ENCODE assay signal across 21 cellular contexts in the genomic region with DNA sequence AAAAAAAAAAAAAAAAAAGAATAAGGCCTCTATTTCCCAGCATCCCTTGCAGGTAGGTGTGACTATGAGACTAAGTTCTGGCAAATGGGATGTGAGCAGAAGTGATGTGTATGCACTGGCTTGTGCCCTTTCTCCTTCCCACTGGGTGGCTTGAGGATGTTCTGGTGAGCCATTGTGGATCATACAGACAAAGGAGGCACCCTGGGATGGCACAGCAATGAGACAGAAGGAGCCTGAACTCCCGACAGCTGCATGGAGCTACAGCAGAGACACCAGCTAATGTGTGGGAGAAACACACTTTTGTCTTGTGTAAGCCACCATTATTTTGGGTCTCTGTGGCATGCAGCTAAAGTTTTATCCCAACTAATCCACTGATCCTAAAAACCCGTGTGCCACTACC.
"Had no signal": no experiment of that assay in that cellular context is flagged by ENCODE, and none has a peak within 500 bp of the region (broad histone marks: within the 10 kb centered on the region; RNA-seq: fewer than 3 reads in every experiment).

No MANE protein-coding gene starts in this region.

- H3K27me3 Mint-ChIP-seq: activated B cell treated with CpG ODN at 0.5 μM for 24 hours; activated CD8-positive, alpha-beta T cell treated with anti-CD3 and anti-CD28 coated beads for 36 hours; activated naive CD8-positive, alpha-beta T cell; activated T-helper 17 cell treated with anti-CD3 and anti-CD28 coated beads, Interleukin-2, amount 50 U/mL, for 72 hours; naive B cell had no signal

- H3K27ac Mint-ChIP-seq: activated B cell treated with CpG ODN at 0.5 μM for 24 hours; activated CD8-positive, alpha-beta T cell treated with anti-CD3 and anti-CD28 coated beads for 36 hours; activated naive CD8-positive, alpha-beta T cell; activated T-helper 17 cell treated with anti-CD3 and anti-CD28 coated beads, Interleukin-2, amount 50 U/mL, for 72 hours; mesothelial cell of epicardium; stimulated activated memory B cell treated with anti-CD40 and anti-IgM and Interleukin-4, amounts not matched to agents 10 μg/mL and 1 μg/mL and 100 μg/mL, for 72 hours; T-helper 2 cell treated with Interferon-gamma antibody and Interleukin-4, amounts not matched to agents 5 μg/mL and 100 μg/mL, for 36 hours had no signal

- H3K4me1 Mint-ChIP-seq: mesothelial cell of epicardium had no signal

- H3K9me3 Mint-ChIP-seq: activated B cell treated with CpG ODN at 0.5 μM for 24 hours; activated CD8-positive, alpha-beta T cell treated with anti-CD3 and anti-CD28 coated beads for 36 hours; activated T-cell treated with anti-CD3 and anti-CD28 coated beads, Interleukin-2, amount 50 U/mL, for 4 hours; activated T-helper 17 cell treated with anti-CD3 and anti-CD28 coated beads, Interleukin-2, amount 50 U/mL, for 72 hours; mesothelial cell of epicardium; naive B cell; stimulated activated memory B cell treated with anti-CD40 and anti-IgM and Interleukin-4, amounts not matched to agents 10 μg/mL and 1 μg/mL and 100 μg/mL, for 72 hours; T-helper 2 cell treated with Interferon-gamma antibody and Interleukin-4, amounts not matched to agents 5 μg/mL and 100 μg/mL, for 36 hours had no signal

- DNase-seq: activated B cell treated with CpG ODN at 0.5 μM for 24 hours; activated CD4-positive, alpha-beta T cell treated with anti-CD3 and anti-CD28 coated beads, Interleukin-2, amount 50 U/mL, for 1 hour; activated CD8-positive, alpha-beta T cell treated with anti-CD3 and anti-CD28 coated beads for 36 hours; activated T-cell treated with anti-CD3 and anti-CD28 coated beads, Interleukin-2, amount 50 U/mL, for 4 hours; dermis blood vessel endothelial cell; effector CD8-positive, alpha-beta T cell; foreskin keratinocyte; heart right ventricle; naive B cell; occipital lobe; stimulated activated CD4-positive, alpha-beta T cell treated with anti-CD3 and anti-CD28 coated beads, Interleukin-1b, Interleukin-23, amount 100 ng/mL, for 48 hours; stimulated activated CD4-positive, alpha-beta T cell treated with anti-CD3 and anti-CD28 coated beads, Interleukin-4, amount 100 ng/mL, for 4 hours; stimulated activated CD8-positive, alpha-beta memory T cell treated with anti-CD3 and anti-CD28 coated beads, Interleukin-4, amount 100 ng/mL, for 48 hours; stomach; tibial artery; upper lobe of right lung had no signal

- ATAC-seq: activated CD8-positive, alpha-beta T cell treated with anti-CD3 and anti-CD28 coated beads for 36 hours; activated T-cell treated with anti-CD3 and anti-CD28 coated beads, Interleukin-2, amount 50 U/mL, for 4 hours; activated T-helper 17 cell treated with anti-CD3 and anti-CD28 coated beads, Interleukin-2, amount 50 U/mL, for 72 hours; foreskin keratinocyte; heart right ventricle; stimulated activated memory B cell treated with anti-CD40 and anti-IgM and Interleukin-4, amounts not matched to agents 10 μg/mL and 1 μg/mL and 100 μg/mL, for 72 hours; upper lobe of right lung had no signal

- H3K4me3 Mint-ChIP-seq: activated B cell treated with CpG ODN at 0.5 μM for 24 hours; activated CD8-positive, alpha-beta T cell treated with anti-CD3 and anti-CD28 coated beads for 36 hours; activated naive CD8-positive, alpha-beta T cell; activated T-cell treated with anti-CD3 and anti-CD28 coated beads, Interleukin-2, amount 50 U/mL, for 4 hours; activated T-helper 17 cell treated with anti-CD3 and anti-CD28 coated beads, Interleukin-2, amount 50 U/mL, for 72 hours; mesothelial cell of epicardium; naive B cell; stimulated activated memory B cell treated with anti-CD40 and anti-IgM and Interleukin-4, amounts not matched to agents 10 μg/mL and 1 μg/mL and 100 μg/mL, for 72 hours; T-helper 2 cell treated with Interferon-gamma antibody and Interleukin-4, amounts not matched to agents 5 μg/mL and 100 μg/mL, for 36 hours had no signal
